In the genomic region with DNA sequence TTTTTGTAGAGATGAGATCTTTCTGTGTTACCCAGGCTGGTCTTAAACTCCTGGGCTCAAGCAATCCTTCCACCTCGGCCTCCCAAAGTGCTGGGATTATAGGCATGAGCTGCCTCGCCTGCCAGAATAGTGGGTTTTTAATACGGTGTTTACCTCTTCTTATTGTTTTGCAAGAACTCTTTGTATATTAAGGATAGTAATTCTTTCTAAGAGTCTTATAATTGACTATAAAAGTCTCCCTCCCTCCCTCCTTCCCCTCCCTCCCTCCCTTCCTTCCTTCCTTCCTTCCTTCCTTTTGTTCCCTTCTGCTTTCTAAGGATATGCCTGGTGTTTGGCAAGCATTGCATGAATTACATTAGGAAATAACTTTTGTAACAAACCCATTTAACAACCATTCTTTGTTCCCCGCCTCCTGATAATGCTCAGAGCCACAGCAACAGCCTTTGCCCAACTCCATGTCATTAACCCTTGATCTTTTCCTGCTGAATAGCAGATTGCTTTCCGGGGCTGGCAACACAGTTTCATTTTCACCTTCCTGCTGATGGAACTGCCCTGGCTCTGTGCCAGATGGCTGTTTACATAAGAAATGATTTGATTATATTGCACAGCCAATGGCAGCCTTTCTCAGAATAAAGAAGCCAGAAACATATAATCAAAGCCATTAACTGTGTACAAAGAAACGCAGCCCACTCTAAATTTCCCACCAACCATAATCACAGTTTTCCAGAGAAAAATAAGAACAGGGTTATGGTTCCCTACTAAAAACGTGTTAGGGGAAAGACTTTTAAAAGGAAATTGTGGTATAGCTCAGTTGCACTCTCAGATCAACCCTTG, we compare ENCODE assay signal across 9 cellular contexts.
DNase-seq lines count a peak whose midpoint lies in the region; ATAC-seq and TF ChIP-seq lines count a peak whose summit lies in the region.
"Had no signal": no experiment of that assay in that cellular context is flagged by ENCODE, and none has a peak within 500 bp of the region (broad histone marks: within the 10 kb centered on the region; RNA-seq: fewer than 3 reads in every experiment).

No MANE protein-coding gene starts in this region.

- BruUV-seq in mammary epithelial cell (replicated peaks; lab: Mats Ljungman, UMichigan) = no TSS peak

- TF ChIP-seq CTCF in mammary epithelial cell (conservative IDR thresholded peaks at IDR 0.05 in 1 of 2, IDR thresholded peaks at IDR 0.05 in 1 of 2; ENCODE audit: extremely low read depth in 1 of 2, insufficient read depth in 1 of 2, low read depth in 1 of 2, low read length in 2 of 2) = no peak

- no peaks in the 10 kb centered on the region for H3K36me3 ChIP-seq in mammary epithelial cell (ENCODE audit: insufficient read depth, low read length)
- H3K36me3 ChIP-seq in naive thymus-derived CD4-positive, alpha-beta T cell (ENCODE audit: control insufficient read depth in 2 of 3, insufficient read depth in 3 of 3, low read length in 3 of 3) = no peaks in the 10 kb centered on the region

- DNase-seq in Right ventricle myocardium inferior (ENCODE audit: missing footprints) (peak; percentile 81), cardiac septum (ENCODE audit: low spot score) (no peak), NOMO-1 (lab: John Stamatoyannopoulos, UW; ENCODE audit: unreplicated experiment in 2 of 2) (peak; percentile 58 to 76), mammary epithelial cell (peak; percentile 47), HUDEP-2 (lab: John Stamatoyannopoulos, UW; ENCODE audit: unreplicated experiment in 76 of 76) (no peak), caudate nucleus (lab: John Stamatoyannopoulos, UW) (no peak)
- DNase-seq in naive thymus-derived CD4-positive, alpha-beta T cell = peak in 7 of 9 donors; percentile 14 to 51 (median 39)

- no peak overlapping the region for H3K27ac ChIP-seq in mammary epithelial cell (ENCODE audit: insufficient read depth, low read depth, low read length)
- no peak overlapping the region for H3K27ac ChIP-seq in naive thymus-derived CD4-positive, alpha-beta T cell (ENCODE audit: low read depth, low read length)
- no peak overlapping the region for H3K27ac ChIP-seq in caudate nucleus (ENCODE audit: low read depth, low read length)

- no peak overlapping the region for H3K9ac ChIP-seq in mammary epithelial cell (ENCODE audit: insufficient read depth, low read length)

- CTCF ChIA-PET in mammary epithelial cell (lab: Charles Lee; ENCODE audit: low non-redundant PET) = no interaction called here
- CTCF ChIA-PET in naive thymus-derived CD4-positive, alpha-beta T cell (lab: Charles Lee) = no interaction called here

- H3K9me3 ChIP-seq in mammary epithelial cell (replicated peaks; ENCODE audit: insufficient read depth, low read length) = no peaks in the 10 kb centered on the region
- H3K9me3 ChIP-seq in naive thymus-derived CD4-positive, alpha-beta T cell (ENCODE audit: control insufficient read depth in 2 of 3, low read length in 3 of 3) = no peaks in the 10 kb centered on the region

- peak overlapping the region in 7 of 10 donors; percentile 2 to 68 (median 27) for H3K4me3 Mint-ChIP-seq in naive thymus-derived CD4-positive, alpha-beta T cell

- H3K4me2 ChIP-seq in mammary epithelial cell (ENCODE audit: insufficient read depth, low read depth, low read length) = peak overlapping the region; percentile 52

- no peaks in the 10 kb centered on the region for H4K20me1 ChIP-seq in mammary epithelial cell (ENCODE audit: insufficient read depth, low read length)

- no peak for ATAC-seq in Right ventricle myocardium inferior
- peak; percentile 18 for ATAC-seq in naive thymus-derived CD4-positive, alpha-beta T cell
- no peak for ATAC-seq in HG03039 (IDR thresholded peaks at IDR 0.05; ENCODE audit: unreplicated experiment)
- ATAC-seq: naive thymus-derived CD8-positive, alpha-beta T cell had no signal

- POLR2A ChIA-PET in naive thymus-derived CD4-positive, alpha-beta T cell (lab: Charles Lee) = no interaction called here

- H3K9me3 Mint-ChIP-seq in naive thymus-derived CD4-positive, alpha-beta T cell = peaks cover 0 to 2% (median 0%) of the 10 kb centered on the region in 11 donors
- H3K9me3 Mint-ChIP-seq: naive thymus-derived CD8-positive, alpha-beta T cell had no signal

- 64% methylated on average over 7 of the region's 7 CpGs for WGBS in mammary epithelial cell (ENCODE audit: low coverage, missing lambda C conversion rate)

- peaks cover 5 to 29% (median 12%) of the 10 kb centered on the region in 7 donors for H3K4me1 Mint-ChIP-seq in naive thymus-derived CD4-positive, alpha-beta T cell

- peaks cover 0 to 14% (median 4%) of the 10 kb centered on the region in 5 donors for H3K27me3 Mint-ChIP-seq in naive thymus-derived CD4-positive, alpha-beta T cell

- H3K27me3 ChIP-seq in mammary epithelial cell (ENCODE audit: insufficient read depth, low read length) = no peaks in the 10 kb centered on the region
- no peaks in the 10 kb centered on the region for H3K27me3 ChIP-seq in naive thymus-derived CD4-positive, alpha-beta T cell (ENCODE audit: control insufficient read depth in 2 of 2, insufficient read depth in 2 of 2, low read length in 2 of 2)

- H3K27ac Mint-ChIP-seq in naive thymus-derived CD4-positive, alpha-beta T cell = peak overlapping the region in 3 of 9 donors; percentile 14 to 75 (median 29)

- H3K79me2 ChIP-seq in mammary epithelial cell (ENCODE audit: insufficient read depth, low read length) = no peaks in the 10 kb centered on the region

- in situ Hi-C loops in mammary epithelial cell (cut with MboI; ENCODE audit: low sequenced_read_pairs in 2 of 2) = no loop called here

- dilution Hi-C loops in mammary epithelial cell (cut with HindIII; ENCODE audit: low sequenced_read_pairs) = no loop called here

- H3K36me3 Mint-ChIP-seq in naive thymus-derived CD4-positive, alpha-beta T cell = no peaks in the 10 kb centered on the region

- no peak overlapping the region for H3K4me3 ChIP-seq in mammary epithelial cell (replicated peaks in 1 of 3; ENCODE audit: insufficient read depth in 1 of 3, low read depth in 2 of 3, low read length in 3 of 3)
- no peak overlapping the region for H3K4me3 ChIP-seq in naive thymus-derived CD4-positive, alpha-beta T cell (ENCODE audit: low read length)

- intact Hi-C loops in Right ventricle myocardium inferior (cut with DNase I) (no loop called here), cardiac septum (cut with DNase I) (no loop called here), mammary epithelial cell (cut with micrococcal nuclease) (no loop called here)
- intact Hi-C loops in naive thymus-derived CD4-positive, alpha-beta T cell (cut with micrococcal nuclease) = no loop called here

- H3K4me1 ChIP-seq in mammary epithelial cell (ENCODE audit: insufficient read depth, low read length) = no peaks in the 10 kb centered on the region
- H3K4me1 ChIP-seq in naive thymus-derived CD4-positive, alpha-beta T cell (ENCODE audit: control insufficient read depth in 2 of 2, insufficient read depth in 2 of 2, low read length in 2 of 2) = peaks cover 0 to 4% of the 10 kb centered on the region in 2 donors

- no peak overlapping the region for H2AFZ ChIP-seq in mammary epithelial cell (ENCODE audit: low read depth, low read length)

Comparison
In these comparisons a context has a peak if more than half of its experiments do, and no peak if none do; other contexts are left out.
1. DNase-seq: peak in Right ventricle myocardium inferior (single experiment), NOMO-1 (2 of 2), mammary epithelial cell (single experiment) and naive thymus-derived CD4-positive, alpha-beta T cell (7 of 9); none in cardiac septum (single experiment), HUDEP-2 (0 of 76) and caudate nucleus (0 of 61).